8 cellular contexts compared by ENCODE assay signal in the genomic region with DNA sequence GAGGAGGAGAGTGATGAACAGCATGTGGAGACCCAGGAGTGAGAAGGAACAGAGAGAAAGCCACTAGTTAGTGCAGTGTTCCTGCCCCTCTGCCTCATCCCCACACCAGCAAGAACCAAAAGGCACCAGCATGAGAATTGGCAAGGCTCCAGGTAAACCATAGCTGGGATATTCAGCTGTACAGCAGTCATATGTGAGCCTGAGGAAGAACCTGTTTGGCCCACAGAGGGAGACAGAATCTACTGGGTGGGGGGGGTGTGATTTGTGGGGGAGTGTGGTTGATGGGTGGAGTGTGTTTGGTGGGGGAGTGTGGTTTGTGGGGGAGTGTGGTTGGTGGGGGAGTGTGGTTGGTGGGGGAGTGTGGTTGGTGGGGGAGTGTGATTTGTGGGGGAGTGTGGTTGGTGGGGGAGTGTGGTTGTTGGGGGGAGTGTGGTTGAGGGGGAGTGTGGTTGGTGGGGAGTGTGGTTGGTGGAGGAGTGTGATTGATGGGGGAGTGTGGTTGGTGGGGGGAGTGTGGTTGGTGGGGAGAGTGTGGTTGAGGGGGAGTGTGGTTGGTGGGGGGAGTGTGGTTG. TPM values are rescaled to one million over a fixed set of nuclear protein-coding genes. Genes with fewer than 3 reads are reported as not detected.
DNase-seq lines count a peak whose midpoint lies in the region; ATAC-seq and TF ChIP-seq lines count a peak whose summit lies in the region.

No MANE protein-coding gene starts in this region.

- H3K27ac ChIP-seq in sigmoid colon (peak overlapping the region in 1 of 4 donors; percentile 10), neuronal stem cell (replicated peaks; ENCODE audit: low read length) (no peak overlapping the region)

- H3K9ac ChIP-seq in neuronal stem cell (ENCODE audit: low read depth, low read length, poor library complexity): no peak overlapping the region

- H3K4ac ChIP-seq in neuronal stem cell (ENCODE audit: low read length): no peak overlapping the region

- TF ChIP-seq POLR2A in sigmoid colon (IDR thresholded peaks at IDR 0.05): no peak

- no peak overlapping the region for H4K8ac ChIP-seq in neuronal stem cell (ENCODE audit: low read depth, low read length)

- no peaks in the 10 kb centered on the region for H3K36me3 ChIP-seq in sigmoid colon
- peaks cover 0 to 6% of the 10 kb centered on the region in 2 donors for H3K36me3 ChIP-seq in neuronal stem cell (replicated peaks in 1 of 2; ENCODE audit: control insufficient read depth in 2 of 2, insufficient read depth in 2 of 2, low read length in 2 of 2)

- peak overlapping the region; percentile 43 for H3K27ac Mint-ChIP-seq in activated CD4-positive, alpha-beta T cell treated with anti-CD3 and anti-CD28 coated beads, Interleukin-2, amount 10 ng/mL, durations not matched to agents 24 days and 14 days
- H3K27ac Mint-ChIP-seq in stimulated activated memory B cell treated with anti-CD40 and anti-IgM and Interleukin-4, amounts not matched to agents 10 μg/mL and 1 μg/mL and 100 μg/mL, for 72 hours: peak overlapping the region; percentile 15

- ATAC-seq in stimulated activated memory B cell treated with anti-CD40 and anti-IgM and Interleukin-4, amounts not matched to agents 10 μg/mL and 1 μg/mL and 100 μg/mL, for 72 hours: no peak

- intact Hi-C loops in activated CD4-positive, alpha-beta T cell treated with anti-CD3 and anti-CD28 coated beads, Interleukin-2, amount 10 ng/mL, durations not matched to agents 24 days and 14 days (cut with micrococcal nuclease): no loop called here
- intact Hi-C loops in sigmoid colon (cut with DNase I): no loop called here

- H3K27me3 ChIP-seq in sigmoid colon (no peaks in the 10 kb centered on the region), neuronal stem cell (ENCODE audit: control insufficient read depth in 3 of 3, insufficient read depth in 3 of 3, low read depth in 1 of 3, low read length in 3 of 3) (no peaks in the 10 kb centered on the region)

- no peak overlapping the region for H2BK12ac ChIP-seq in neuronal stem cell (ENCODE audit: low read length)

- H2BK120ac ChIP-seq in neuronal stem cell (ENCODE audit: low read depth, low read length): no peak overlapping the region

- no peak overlapping the region for H3K18ac ChIP-seq in neuronal stem cell (ENCODE audit: low read length)

- no peak overlapping the region for H2AK5ac ChIP-seq in neuronal stem cell (ENCODE audit: low read depth, low read length)

- H3K14ac ChIP-seq in neuronal stem cell (ENCODE audit: low read length): no peak overlapping the region

- peaks cover 2% of the 10 kb centered on the region for H3K79me1 ChIP-seq in neuronal stem cell (ENCODE audit: low read depth, low read length)

- no peak overlapping the region for H3K4me2 ChIP-seq in neuronal stem cell (ENCODE audit: insufficient read depth, low read length, poor library complexity, severe bottlenecking)

- no peaks in the 10 kb centered on the region for H3K9me3 Mint-ChIP-seq in activated CD4-positive, alpha-beta T cell treated with anti-CD3 and anti-CD28 coated beads, Interleukin-2, amount 10 ng/mL, durations not matched to agents 24 days and 14 days
- peaks cover 5% of the 10 kb centered on the region for H3K9me3 Mint-ChIP-seq in stimulated activated memory B cell treated with anti-CD40 and anti-IgM and Interleukin-4, amounts not matched to agents 10 μg/mL and 1 μg/mL and 100 μg/mL, for 72 hours

- no peaks in the 10 kb centered on the region for H3K27me3 Mint-ChIP-seq in activated CD4-positive, alpha-beta T cell treated with anti-CD3 and anti-CD28 coated beads, Interleukin-2, amount 10 ng/mL, durations not matched to agents 24 days and 14 days
- no peaks in the 10 kb centered on the region for H3K27me3 Mint-ChIP-seq in stimulated activated memory B cell treated with anti-CD40 and anti-IgM and Interleukin-4, amounts not matched to agents 10 μg/mL and 1 μg/mL and 100 μg/mL, for 72 hours

- no peak for TF ChIP-seq EP300 in sigmoid colon (IDR thresholded peaks at IDR 0.05)

- no peak for TF ChIP-seq CTCF in sigmoid colon (IDR thresholded peaks at IDR 0.05)

- H2BK5ac ChIP-seq in neuronal stem cell (ENCODE audit: low read length): no peak overlapping the region

- H3K4me1 Mint-ChIP-seq in activated CD4-positive, alpha-beta T cell treated with anti-CD3 and anti-CD28 coated beads, Interleukin-2, amount 10 ng/mL, durations not matched to agents 24 days and 14 days: peaks cover 33% of the 10 kb centered on the region
- peaks cover 51% of the 10 kb centered on the region for H3K4me1 Mint-ChIP-seq in stimulated activated memory B cell treated with anti-CD40 and anti-IgM and Interleukin-4, amounts not matched to agents 10 μg/mL and 1 μg/mL and 100 μg/mL, for 72 hours

- H3K4me1 ChIP-seq in sigmoid colon: peaks cover 0 to 14% (median 7%) of the 10 kb centered on the region in 4 donors
- peaks cover 13 to 17% of the 10 kb centered on the region in 2 donors for H3K4me1 ChIP-seq in neuronal stem cell (ENCODE audit: control insufficient read depth in 2 of 2, insufficient read depth in 1 of 2, low read depth in 1 of 2, low read length in 2 of 2)

- no peak overlapping the region for H2AFZ ChIP-seq in neuronal stem cell (ENCODE audit: low read length)

- peaks cover 35% of the 10 kb centered on the region for H3K36me3 Mint-ChIP-seq in activated CD4-positive, alpha-beta T cell treated with anti-CD3 and anti-CD28 coated beads, Interleukin-2, amount 10 ng/mL, durations not matched to agents 24 days and 14 days (ENCODE audit: low read depth)
- H3K36me3 Mint-ChIP-seq in stimulated activated memory B cell treated with anti-CD40 and anti-IgM and Interleukin-4, amounts not matched to agents 10 μg/mL and 1 μg/mL and 100 μg/mL, for 72 hours: peaks cover 35% of the 10 kb centered on the region

- H3K4me3 Mint-ChIP-seq in activated CD4-positive, alpha-beta T cell treated with anti-CD3 and anti-CD28 coated beads, Interleukin-2, amount 10 ng/mL, durations not matched to agents 24 days and 14 days: no peak overlapping the region
- H3K4me3 Mint-ChIP-seq in stimulated activated memory B cell treated with anti-CD40 and anti-IgM and Interleukin-4, amounts not matched to agents 10 μg/mL and 1 μg/mL and 100 μg/mL, for 72 hours: no peak overlapping the region

- H3K23ac ChIP-seq in neuronal stem cell (ENCODE audit: low read depth, low read length, poor library complexity): no peak overlapping the region

- no peak overlapping the region for H4K91ac ChIP-seq in neuronal stem cell (ENCODE audit: low read depth, low read length, poor library complexity)

- H2BK15ac ChIP-seq in neuronal stem cell (ENCODE audit: low read length): no peak overlapping the region

- H3K9me3 ChIP-seq in sigmoid colon (no peaks in the 10 kb centered on the region), neuronal stem cell (replicated peaks in 1 of 2; ENCODE audit: control insufficient read depth in 2 of 2, insufficient read depth in 1 of 2, low read depth in 1 of 2, low read length in 2 of 2) (no peaks in the 10 kb centered on the region)

- no peak for DNase-seq in activated CD4-positive, alpha-beta T cell treated with anti-CD3 and anti-CD28 coated beads, Interleukin-2, amount 10 ng/mL, durations not matched to agents 24 days and 14 days
- DNase-seq in activated CD4-positive, alpha-beta T cell treated with anti-CD3 and anti-CD28 coated beads, Interleukin-2, amount 50 U/mL, for 48 hours: no peak
- DNase-seq in SHP77 treated with DMSO at 0.1 percent for 48 hours (lab: John Stamatoyannopoulos, UW) (peak; percentile 39), sigmoid colon (no peak), NCI-H1048 (lab: John Stamatoyannopoulos, UW) (no peak), neuronal stem cell (ENCODE audit: low spot score) (no peak)
- peak; percentile 31 for DNase-seq in effector CD8-positive, alpha-beta T cell (lab: John Stamatoyannopoulos, UW)

- H3K4me3 ChIP-seq in sigmoid colon (no peak overlapping the region), neuronal stem cell (ENCODE audit: low read length in 2 of 2) (no peak overlapping the region)

RNA-seq across cellular contexts. Expression of gene MINK1, which starts 19.4 kb away (rescaled TPM):
- total RNA-seq in activated CD4-positive, alpha-beta T cell treated with anti-CD3 and anti-CD28 coated beads, Interleukin-2, amount 10 ng/mL, durations not matched to agents 24 days and 14 days: 56.1 and 59.7 TPM in 2 replicates
- total RNA-seq in sigmoid colon: 10 to 100 TPM; 17.1 to 43.8 (median 21.0) TPM
- 100 to 1,000 TPM in 1 of 3 donors, 10 to 100 TPM in 2; 45.0 to 117 (median 63.8) TPM for polyA plus RNA-seq in sigmoid colon
- polyA plus RNA-seq in neuronal stem cell (2013, experiment 1 of 2): 29.2 TPM
- 27.0 TPM for polyA plus RNA-seq in neuronal stem cell (2013, experiment 2 of 2)

RNA-seq across cellular contexts. Expression of gene PLD2, which starts 45.6 kb away (rescaled TPM):
- total RNA-seq in activated CD4-positive, alpha-beta T cell treated with anti-CD3 and anti-CD28 coated beads, Interleukin-2, amount 10 ng/mL, durations not matched to agents 24 days and 14 days: 14.5 and 16.1 TPM in 2 replicates
- 10 to 100 TPM in 3 of 4 donors, 1 to 10 TPM in 1; 9.3 to 20.5 (median 12.3) TPM for total RNA-seq in sigmoid colon
- 10 to 100 TPM in 1 of 3 donors, 1 to 10 TPM in 2; 6.0 to 18.0 (median 7.9) TPM for polyA plus RNA-seq in sigmoid colon
- polyA plus RNA-seq in neuronal stem cell (2013, experiment 1 of 2): 19.1 TPM
- polyA plus RNA-seq in neuronal stem cell (2013, experiment 2 of 2): 17.9 TPM

RNA-seq across cellular contexts. Expression of gene C17orf107, which starts 46.7 kb away (rescaled TPM):
- total RNA-seq in activated CD4-positive, alpha-beta T cell treated with anti-CD3 and anti-CD28 coated beads, Interleukin-2, amount 10 ng/mL, durations not matched to agents 24 days and 14 days: 1.4 and 1.7 TPM in 2 replicates
- 1 to 10 TPM in 1 of 4 donors, under 1 TPM in 3; 0.68 to 2.8 (median 0.85) TPM for total RNA-seq in sigmoid colon
- 1 to 10 TPM in 1 of 3 donors, under 1 TPM in 2; under 0.01 to 1.7 (median 0.69) TPM for polyA plus RNA-seq in sigmoid colon
- 0.32 TPM for polyA plus RNA-seq in neuronal stem cell (2013, experiment 1 of 2)
- polyA plus RNA-seq in neuronal stem cell (2013, experiment 2 of 2): 0.28 TPM

RNA-seq across cellular contexts. Expression of gene CHRNE, which starts 50.3 kb away (rescaled TPM):
- 0.42 and 0.64 TPM in 2 replicates for total RNA-seq in activated CD4-positive, alpha-beta T cell treated with anti-CD3 and anti-CD28 coated beads, Interleukin-2, amount 10 ng/mL, durations not matched to agents 24 days and 14 days
- total RNA-seq in sigmoid colon: under 1 TPM in 3 of 4 donors, not detected in 1; 0.49 to 0.55 (median 0.54) TPM
- under 1 TPM in 2 of 3 donors, not detected in 1; 0.46 to 0.57 TPM for polyA plus RNA-seq in sigmoid colon
- 0.17 TPM for polyA plus RNA-seq in neuronal stem cell (2013, experiment 1 of 2)
- polyA plus RNA-seq in neuronal stem cell (2013, experiment 2 of 2): 0.12 TPM

Comparison
In these comparisons a context has a peak if more than half of its experiments do, and no peak if none do; other contexts are left out.
1. DNase-seq: peak in SHP77 treated with DMSO at 0.1 percent for 48 hours (single experiment) and effector CD8-positive, alpha-beta T cell (single experiment); none in activated CD4-positive, alpha-beta T cell treated with anti-CD3 and anti-CD28 coated beads, Interleukin-2, amount 10 ng/mL, durations not matched to agents 24 days and 14 days (single experiment), activated CD4-positive, alpha-beta T cell treated with anti-CD3 and anti-CD28 coated beads, Interleukin-2, amount 50 U/mL, for 48 hours (0 of 2), sigmoid colon (single experiment), NCI-H1048 (single experiment) and neuronal stem cell (single experiment).